ENCODE assay signal across 10 cellular contexts in the genomic region with DNA sequence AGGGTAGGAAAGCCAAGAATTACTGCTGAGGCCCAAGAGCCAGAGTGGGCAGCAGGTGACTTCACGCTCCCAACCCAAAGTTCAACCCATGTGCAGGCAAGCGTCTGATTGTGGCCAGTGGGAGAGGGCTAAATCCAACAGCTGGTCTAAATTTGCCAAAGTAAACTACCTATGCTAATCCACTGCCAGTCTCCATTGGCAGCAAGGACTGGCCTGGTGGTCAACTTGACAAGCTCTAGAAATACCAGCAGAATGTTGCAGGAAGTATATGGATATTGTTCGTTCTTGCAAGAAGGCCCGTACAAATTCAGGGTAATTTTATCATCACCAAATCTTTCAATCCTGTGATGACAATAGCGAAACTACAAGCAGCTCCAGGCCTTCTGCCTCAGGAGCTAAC. TPM values are rescaled to one million over a fixed set of nuclear protein-coding genes. Genes with fewer than 3 reads are reported as not detected.
A peak's percentile ranks its signal among the peaks of the same experiment; 100 is the strongest.
DNase-seq lines count a peak whose midpoint lies in the region; ATAC-seq, FAIRE-seq and TF ChIP-seq lines count a peak whose summit lies in the region.
"Had no signal": no experiment of that assay in that cellular context is flagged by ENCODE, and none has a peak within 500 bp of the region (broad histone marks: within the 10 kb centered on the region; RNA-seq: fewer than 3 reads in every experiment).

No MANE protein-coding gene starts in this region.

- peaks cover 51% of the 10 kb centered on the region for H3K4me1 Mint-ChIP-seq in activated B cell treated with CpG ODN at 0.5 μM for 24 hours

- H3K36me3 Mint-ChIP-seq in activated B cell treated with CpG ODN at 0.5 μM for 24 hours (ENCODE audit: low read depth) = peaks cover 29% of the 10 kb centered on the region

- POLR2A ChIA-PET in activated B cell treated with CpG ODN at 0.5 μM for 24 hours (lab: Charles Lee) = interaction anchor here (1.5 to 5.9 kb wide), 9 partner anchors 14 to 413 kb away, joined by 4 to 93 read pairs (median 15); a partner anchor contains a TSS

- H3K27me3 ChIP-seq in HUES48 (ENCODE audit: control insufficient read depth, insufficient read depth, low read length) = peaks cover 8% of the 10 kb centered on the region; the same call in 1 of the 2 replicates
- peaks cover 26% of the 10 kb centered on the region for H3K27me3 ChIP-seq in iPS-18a (ENCODE audit: control insufficient read depth, insufficient read depth, low read length)
- no peaks in the 10 kb centered on the region for H3K27me3 ChIP-seq in small intestine (ENCODE audit: control insufficient read depth in 2 of 2, insufficient read depth in 2 of 2, low read length in 2 of 2)
- H3K27me3 ChIP-seq: foreskin keratinocyte had no signal

- H3K9me3 ChIP-seq in HUES48 (ENCODE audit: control insufficient read depth, insufficient read depth, low read length) = no peaks in the 10 kb centered on the region
- H3K9me3 ChIP-seq in iPS-18a (ENCODE audit: control insufficient read depth, low read depth, low read length) = no peaks in the 10 kb centered on the region
- H3K9me3 ChIP-seq in small intestine (ENCODE audit: control insufficient read depth, low read depth) = no peaks in the 10 kb centered on the region

- CTCF ChIA-PET in activated B cell treated with CpG ODN at 0.5 μM for 24 hours (lab: Charles Lee) = interaction anchor here (1.0 to 3.6 kb wide), 6 partner anchors 14 to 400 kb away, joined by 3 to 26 read pairs (median 4); a partner anchor contains a TSS

- H3K27ac ChIP-seq in HUES48 (ENCODE audit: low read depth, low read length) = peak overlapping the region; percentile 92
- H3K27ac ChIP-seq in iPS-18a (ENCODE audit: low read length) = no peak overlapping the region
- H3K27ac ChIP-seq in small intestine (ENCODE audit: low read depth in 1 of 2, low read length in 1 of 2) = peak overlapping the region; percentile 87 to 97
- H3K27ac ChIP-seq: foreskin keratinocyte had no signal

- H3K27me3 Mint-ChIP-seq in activated B cell treated with CpG ODN at 0.5 μM for 24 hours = no peaks in the 10 kb centered on the region

- no peaks in the 10 kb centered on the region for H3K9me3 Mint-ChIP-seq in activated B cell treated with CpG ODN at 0.5 μM for 24 hours

- peaks cover 17% of the 10 kb centered on the region for H3K4me1 ChIP-seq in HUES48 (ENCODE audit: control insufficient read depth, insufficient read depth, low read length)
- H3K4me1 ChIP-seq in iPS-18a (ENCODE audit: control insufficient read depth, low read depth, low read length) = peaks cover 15% of the 10 kb centered on the region
- peaks cover 8 to 27% of the 10 kb centered on the region in 2 donors for H3K4me1 ChIP-seq in small intestine (ENCODE audit: control insufficient read depth in 2 of 2, insufficient read depth in 1 of 2, low read depth in 1 of 2, low read length in 1 of 2)

- intact Hi-C loops in activated B cell treated with CpG ODN at 0.5 μM for 24 hours (cut with micrococcal nuclease) = loop anchor here (1.0 to 5.0 kb wide), 3 partner anchors 14 to 182 kb away; a partner anchor contains a TSS

- FAIRE-seq in small intestine (lab: Jason Lieb, UNC) = no peak

- 11 to 47% (median 36%) methylated on average over 5 of the region's 5 CpGs for WGBS in small intestine, 3 donors

- H3K27ac Mint-ChIP-seq in activated B cell treated with CpG ODN at 0.5 μM for 24 hours = peak overlapping the region; percentile 84

- no peak for ATAC-seq in activated B cell treated with CpG ODN at 0.5 μM for 24 hours (ENCODE audit: low read depth)

- H3K4me3 Mint-ChIP-seq in activated B cell treated with CpG ODN at 0.5 μM for 24 hours = peak overlapping the region; percentile 87

- no peak for DNase-seq in activated B cell treated with CpG ODN at 0.5 μM for 24 hours
- peak; percentile 49 for DNase-seq in small intestine
- no peak for DNase-seq in DMS 273 treated with DMSO at 0.1 percent for 48 hours (lab: John Stamatoyannopoulos, UW)
- DNase-seq in SHP77 (lab: John Stamatoyannopoulos, UW) = no peak
- no peak for DNase-seq in NCI-H2107 (lab: John Stamatoyannopoulos, UW)
- no peak for DNase-seq in AG08396 (ENCODE audit: low spot score)

- H3K9ac ChIP-seq in HUES48 (ENCODE audit: low read depth, low read length) (no peak overlapping the region), iPS-18a (ENCODE audit: low read length) (no peak overlapping the region)

- peak overlapping the region; percentile 86 for H3K4me3 ChIP-seq in HUES48 (ENCODE audit: low read depth, low read length)
- H3K4me3 ChIP-seq in iPS-18a (ENCODE audit: low read length) = peak overlapping the region; percentile 87
- peak overlapping the region in 1 of 2 donors; percentile 81 for H3K4me3 ChIP-seq in small intestine (ENCODE audit: low read depth in 1 of 2, low read length in 2 of 2)

- TF ChIP-seq CTCF in activated B cell treated with CpG ODN at 0.5 μM for 24 hours (IDR thresholded peaks at IDR 0.05) = no peak

- H3K36me3 ChIP-seq in HUES48 (ENCODE audit: control insufficient read depth, insufficient read depth, low read length) (peaks cover 27% of the 10 kb centered on the region), iPS-18a (ENCODE audit: control insufficient read depth, low read depth, low read length) (no peaks in the 10 kb centered on the region), small intestine (ENCODE audit: control insufficient read depth in 2 of 2, insufficient read depth in 2 of 2, low read length in 2 of 2) (no peaks in the 10 kb centered on the region)

RNA-seq across cellular contexts. Expression of a gene that starts 1.5 kb away (rescaled TPM):
- total RNA-seq in activated B cell treated with CpG ODN at 0.5 μM for 24 hours = 54.8 and 74.5 TPM in 2 replicates
- polyA plus RNA-seq in small intestine = 10 to 100 TPM in 2 of 3 donors, 1 to 10 TPM in 1; 5.1 to 52.2 (median 17.9) TPM

RNA-seq across cellular contexts. Expression of a gene that starts 8.3 kb away (rescaled TPM):
- not detected in 2 replicates for total RNA-seq in activated B cell treated with CpG ODN at 0.5 μM for 24 hours
- under 1 TPM in 1 of 3 donors, not detected in 2; 0.19 TPM for polyA plus RNA-seq in small intestine
- total RNA-seq: foreskin keratinocyte, HT1080 had no signal
- polyA plus RNA-seq: foreskin keratinocyte had no signal

RNA-seq across cellular contexts. Expression of a gene that starts 43.4 kb away (rescaled TPM):
- total RNA-seq in activated B cell treated with CpG ODN at 0.5 μM for 24 hours = 109 and 110 TPM in 2 replicates
- 10 to 100 TPM; 31.9 to 68.0 (median 32.9) TPM for polyA plus RNA-seq in small intestine
